In genomic region chr1:4710592-4711190, GRCh38 we compare ENCODE assay signal across 19 cellular contexts. TPM values are rescaled to one million over a fixed set of nuclear protein-coding genes. Genes with fewer than 3 reads are reported as not detected.
DNase-seq lines count a peak whose midpoint lies in the region; ATAC-seq and TF ChIP-seq lines count a peak whose summit lies in the region.
"Had no signal": no experiment of that assay in that cellular context is flagged by ENCODE, and none has a peak within 500 bp of the region (broad histone marks: within the 10 kb centered on the region; RNA-seq: fewer than 3 reads in every experiment).

No MANE protein-coding gene starts in this region.

- no peaks in the 10 kb centered on the region for H3K36me3 ChIP-seq in CD8-positive, alpha-beta T cell (ENCODE audit: insufficient read depth, low read length)
- H3K36me3 ChIP-seq in HUES6 (ENCODE audit: control insufficient read depth, insufficient read depth, low read length) (no peaks in the 10 kb centered on the region), neural progenitor cell (no peaks in the 10 kb centered on the region)
- H3K36me3 ChIP-seq: esophagus muscularis mucosa had no signal

- peak; percentile 41 for ATAC-seq in CD8-positive, alpha-beta T cell
- ATAC-seq in GM18505 (IDR thresholded peaks at IDR 0.05; ENCODE audit: unreplicated experiment): no peak
- no peak for ATAC-seq in HG03565 (IDR thresholded peaks at IDR 0.05; ENCODE audit: unreplicated experiment)
- ATAC-seq: left colon, PC-3, psoas muscle had no signal

- POLR2A ChIA-PET in CD8-positive, alpha-beta T cell (lab: Charles Lee): no interaction called here

- peaks cover 9% of the 10 kb centered on the region for H3K27me3 Mint-ChIP-seq in CD8-positive, alpha-beta T cell (ENCODE audit: low read depth)
- H3K27me3 Mint-ChIP-seq in glutamatergic neuron (ENCODE audit: unreplicated experiment): peaks cover 5% of the 10 kb centered on the region
- peaks cover 5% of the 10 kb centered on the region for H3K27me3 Mint-ChIP-seq in neural progenitor cell (ENCODE audit: insufficient read depth, low read depth)
- H3K27me3 Mint-ChIP-seq in T-helper 2 cell treated with Interferon-gamma antibody and Interleukin-4, amounts not matched to agents 5 μg/mL and 100 μg/mL, for 36 hours (ENCODE audit: low read depth): peaks cover 12% of the 10 kb centered on the region

- H3K4me1 Mint-ChIP-seq in CD8-positive, alpha-beta T cell (ENCODE audit: low read depth): peaks cover 24% of the 10 kb centered on the region
- H3K4me1 Mint-ChIP-seq in glutamatergic neuron (ENCODE audit: low read depth, unreplicated experiment) (peaks cover 6% of the 10 kb centered on the region), neural progenitor cell (peaks cover 47% of the 10 kb centered on the region)
- H3K4me1 Mint-ChIP-seq in T-helper 2 cell treated with Interferon-gamma antibody and Interleukin-4, amounts not matched to agents 5 μg/mL and 100 μg/mL, for 36 hours (ENCODE audit: low read depth): no peaks in the 10 kb centered on the region

- H3F3A ChIP-seq in neural progenitor cell (ENCODE audit: low read depth): peaks cover 23% of the 10 kb centered on the region

- DNase-seq in CD8-positive, alpha-beta T cell: no peak
- DNase-seq in glutamatergic neuron (no peak), neural progenitor cell (ENCODE audit: low spot score) (peak; percentile 67), Kasumi-1 (lab: John Stamatoyannopoulos, UW) (no peak)
- DNase-seq in T-helper 2 cell treated with Interferon-gamma antibody and Interleukin-4, amounts not matched to agents 5 μg/mL and 100 μg/mL, for 36 hours (ENCODE audit: low spot score): no peak
- DNase-seq: activated CD4-positive, alpha-beta memory T cell treated with anti-CD3 and anti-CD28 coated beads for 36 hours; left colon; NCI-H1930; PC-3; psoas muscle; SK-N-SH; stimulated activated CD4-positive, alpha-beta T cell treated with anti-CD3 and anti-CD28 coated beads, Interleukin-15, amount 100 ng/mL, for 24 hours; substantia nigra had no signal

- H3K4me2 ChIP-seq in neural progenitor cell: peak overlapping the region; percentile 89
- H3K4me2 ChIP-seq: SK-N-SH had no signal

- H3K9ac ChIP-seq in HUES6 (ENCODE audit: low read length): no peak overlapping the region
- no peak overlapping the region for H3K9ac ChIP-seq in neural progenitor cell
- H3K9ac ChIP-seq: SK-N-SH had no signal

- intact Hi-C loops in CD8-positive, alpha-beta T cell (cut with DNase I, micrococcal nuclease): no loop called here

- peak overlapping the region; percentile 75 for H3K4me3 Mint-ChIP-seq in CD8-positive, alpha-beta T cell
- H3K4me3 Mint-ChIP-seq in glutamatergic neuron (ENCODE audit: unreplicated experiment): peak overlapping the region; percentile 15
- H3K4me3 Mint-ChIP-seq in neural progenitor cell: peak overlapping the region; percentile 16
- H3K4me3 Mint-ChIP-seq in T-helper 2 cell treated with Interferon-gamma antibody and Interleukin-4, amounts not matched to agents 5 μg/mL and 100 μg/mL, for 36 hours: no peak overlapping the region
- H3K4me3 Mint-ChIP-seq: activated CD4-positive, alpha-beta memory T cell treated with anti-CD3 and anti-CD28 coated beads for 36 hours had no signal

- no peaks in the 10 kb centered on the region for H3K36me3 Mint-ChIP-seq in CD8-positive, alpha-beta T cell
- peaks cover 11% of the 10 kb centered on the region for H3K36me3 Mint-ChIP-seq in glutamatergic neuron (ENCODE audit: unreplicated experiment)
- peaks cover 9% of the 10 kb centered on the region for H3K36me3 Mint-ChIP-seq in neural progenitor cell
- no peaks in the 10 kb centered on the region for H3K36me3 Mint-ChIP-seq in T-helper 2 cell treated with Interferon-gamma antibody and Interleukin-4, amounts not matched to agents 5 μg/mL and 100 μg/mL, for 36 hours (ENCODE audit: low read depth)
- H3K36me3 Mint-ChIP-seq: activated CD4-positive, alpha-beta memory T cell treated with anti-CD3 and anti-CD28 coated beads for 36 hours had no signal

- H3K9me3 Mint-ChIP-seq in CD8-positive, alpha-beta T cell: peaks cover 1% of the 10 kb centered on the region
- H3K9me3 Mint-ChIP-seq in glutamatergic neuron (ENCODE audit: unreplicated experiment): peaks cover 21% of the 10 kb centered on the region
- peaks cover 6% of the 10 kb centered on the region for H3K9me3 Mint-ChIP-seq in neural progenitor cell
- H3K9me3 Mint-ChIP-seq in T-helper 2 cell treated with Interferon-gamma antibody and Interleukin-4, amounts not matched to agents 5 μg/mL and 100 μg/mL, for 36 hours: no peaks in the 10 kb centered on the region

- no peaks in the 10 kb centered on the region for H3K79me2 ChIP-seq in neural progenitor cell (ENCODE audit: low read depth)

- peaks cover 7% of the 10 kb centered on the region for H3K4me1 ChIP-seq in CD8-positive, alpha-beta T cell (ENCODE audit: insufficient read depth, low read length)
- H3K4me1 ChIP-seq in HUES6 (ENCODE audit: control insufficient read depth, insufficient read depth, low read length): peaks cover 35% of the 10 kb centered on the region
- H3K4me1 ChIP-seq in neural progenitor cell: peaks cover 27% of the 10 kb centered on the region
- H3K4me1 ChIP-seq: psoas muscle had no signal

- TF ChIP-seq CTCF in CD8-positive, alpha-beta T cell (IDR thresholded peaks at IDR 0.05): no peak
- TF ChIP-seq CTCF in glutamatergic neuron (IDR thresholded peaks at IDR 0.05; ENCODE audit: partially characterized antibody, unreplicated experiment) (no peak), neural progenitor cell (IDR thresholded peaks at IDR 0.05) (no peak)

- peak overlapping the region; percentile 75 for H2AFZ ChIP-seq in neural progenitor cell (replicated peaks)

- no peak overlapping the region for H3K4me3 ChIP-seq in CD8-positive, alpha-beta T cell (ENCODE audit: low read depth, low read length)
- H3K4me3 ChIP-seq in HUES6 (ENCODE audit: low read depth, low read length) (peak overlapping the region; percentile 50), neural progenitor cell (peak overlapping the region; percentile 38)
- H3K4me3 ChIP-seq: coronary artery, psoas muscle had no signal

- no peaks in the 10 kb centered on the region for H4K20me1 ChIP-seq in neural progenitor cell (ENCODE audit: low read depth)

- no peak for TF ChIP-seq POLR2A in GM18505 (IDR thresholded peaks at IDR 0.05; ENCODE audit: borderline replicate concordance, extremely low read depth, insufficient read depth, insufficient read length)

- H3K27me3 ChIP-seq in CD8-positive, alpha-beta T cell (ENCODE audit: insufficient read depth, low read length): no peaks in the 10 kb centered on the region
- H3K27me3 ChIP-seq in HUES6 (ENCODE audit: control insufficient read depth, insufficient read depth, low read length): peaks cover 27% of the 10 kb centered on the region
- H3K27me3 ChIP-seq in neural progenitor cell: peaks cover 36% of the 10 kb centered on the region

- no peak overlapping the region for H3K27ac ChIP-seq in CD8-positive, alpha-beta T cell (ENCODE audit: low read depth, low read length)
- no peak overlapping the region for H3K27ac ChIP-seq in HUES6 (ENCODE audit: low read depth, low read length)
- H3K27ac ChIP-seq in neural progenitor cell: no peak overlapping the region
- H3K27ac ChIP-seq: coronary artery, esophagus muscularis mucosa, psoas muscle had no signal

- peak overlapping the region; percentile 83 for H3K27ac Mint-ChIP-seq in CD8-positive, alpha-beta T cell
- H3K27ac Mint-ChIP-seq in glutamatergic neuron (ENCODE audit: unreplicated experiment) (no peak overlapping the region), neural progenitor cell (peak overlapping the region; percentile 74)
- H3K27ac Mint-ChIP-seq in T-helper 2 cell treated with Interferon-gamma antibody and Interleukin-4, amounts not matched to agents 5 μg/mL and 100 μg/mL, for 36 hours: no peak overlapping the region
- H3K27ac Mint-ChIP-seq: activated CD4-positive, alpha-beta memory T cell treated with anti-CD3 and anti-CD28 coated beads for 36 hours had no signal

- CTCF ChIA-PET in CD8-positive, alpha-beta T cell (lab: Charles Lee): interaction anchor here (1.2 kb wide), 1 partner anchor 52 kb away, joined by 3 read pairs; no protein-coding TSS in a partner anchor

- no peaks in the 10 kb centered on the region for H3K9me3 ChIP-seq in CD8-positive, alpha-beta T cell (ENCODE audit: low read length)
- H3K9me3 ChIP-seq in HUES6 (ENCODE audit: control insufficient read depth, insufficient read depth, low read depth, low read length): peaks cover 5% of the 10 kb centered on the region; the same call in 1 of the 2 replicates
- H3K9me3 ChIP-seq in neural progenitor cell (ENCODE audit: low read depth): no peaks in the 10 kb centered on the region
- H3K9me3 ChIP-seq: psoas muscle, SK-N-SH had no signal

RNA-seq across cellular contexts. Expression of gene AJAP1, which starts 56.3 kb away (rescaled TPM):
- total RNA-seq in CD8-positive, alpha-beta T cell: 1 to 10 TPM; 1.9 to 3.5 TPM
- total RNA-seq in glutamatergic neuron (ENCODE audit: unreplicated experiment) (3.5 TPM), neural progenitor cell (ENCODE audit: low replicate concordance) (0.19 and 0.21 TPM in 2 replicates)
- total RNA-seq: activated CD4-positive, alpha-beta memory T cell treated with anti-CD3 and anti-CD28 coated beads for 36 hours; M059J; PC-3 had no signal

Comparison
In these comparisons a context has a peak if more than half of its experiments do, and no peak if none do; other contexts are left out.
1. H3K27ac Mint-ChIP-seq: peak in CD8-positive, alpha-beta T cell (single experiment) and neural progenitor cell (single experiment); none in glutamatergic neuron (single experiment) and T-helper 2 cell treated with Interferon-gamma antibody and Interleukin-4, amounts not matched to agents 5 μg/mL and 100 μg/mL, for 36 hours (single experiment).